ENCODE assay signal across 2 cellular contexts in genomic region chr6:16769986-16770376, GRCh38.
TF ChIP-seq lines count a peak whose summit lies in the region.

No MANE protein-coding gene starts in this region.

TF ChIP-seq in A549, 52 proteins besides CTCF, POLR2A, EP300 and RAD21 (continued from another document):
- TF ChIP-seq, protein P1, sequence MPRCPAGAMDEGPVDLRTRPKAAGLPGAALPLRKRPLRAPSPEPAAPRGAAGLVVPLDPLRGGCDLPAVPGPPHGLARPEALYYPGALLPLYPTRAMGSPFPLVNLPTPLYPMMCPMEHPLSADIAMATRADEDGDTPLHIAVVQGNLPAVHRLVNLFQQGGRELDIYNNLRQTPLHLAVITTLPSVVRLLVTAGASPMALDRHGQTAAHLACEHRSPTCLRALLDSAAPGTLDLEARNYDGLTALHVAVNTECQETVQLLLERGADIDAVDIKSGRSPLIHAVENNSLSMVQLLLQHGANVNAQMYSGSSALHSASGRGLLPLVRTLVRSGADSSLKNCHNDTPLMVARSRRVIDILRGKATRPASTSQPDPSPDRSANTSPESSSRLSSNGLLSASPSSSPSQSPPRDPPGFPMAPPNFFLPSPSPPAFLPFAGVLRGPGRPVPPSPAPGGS (IDR thresholded peaks at IDR 0.05), result no peak
- TF ChIP-seq, protein P2, sequence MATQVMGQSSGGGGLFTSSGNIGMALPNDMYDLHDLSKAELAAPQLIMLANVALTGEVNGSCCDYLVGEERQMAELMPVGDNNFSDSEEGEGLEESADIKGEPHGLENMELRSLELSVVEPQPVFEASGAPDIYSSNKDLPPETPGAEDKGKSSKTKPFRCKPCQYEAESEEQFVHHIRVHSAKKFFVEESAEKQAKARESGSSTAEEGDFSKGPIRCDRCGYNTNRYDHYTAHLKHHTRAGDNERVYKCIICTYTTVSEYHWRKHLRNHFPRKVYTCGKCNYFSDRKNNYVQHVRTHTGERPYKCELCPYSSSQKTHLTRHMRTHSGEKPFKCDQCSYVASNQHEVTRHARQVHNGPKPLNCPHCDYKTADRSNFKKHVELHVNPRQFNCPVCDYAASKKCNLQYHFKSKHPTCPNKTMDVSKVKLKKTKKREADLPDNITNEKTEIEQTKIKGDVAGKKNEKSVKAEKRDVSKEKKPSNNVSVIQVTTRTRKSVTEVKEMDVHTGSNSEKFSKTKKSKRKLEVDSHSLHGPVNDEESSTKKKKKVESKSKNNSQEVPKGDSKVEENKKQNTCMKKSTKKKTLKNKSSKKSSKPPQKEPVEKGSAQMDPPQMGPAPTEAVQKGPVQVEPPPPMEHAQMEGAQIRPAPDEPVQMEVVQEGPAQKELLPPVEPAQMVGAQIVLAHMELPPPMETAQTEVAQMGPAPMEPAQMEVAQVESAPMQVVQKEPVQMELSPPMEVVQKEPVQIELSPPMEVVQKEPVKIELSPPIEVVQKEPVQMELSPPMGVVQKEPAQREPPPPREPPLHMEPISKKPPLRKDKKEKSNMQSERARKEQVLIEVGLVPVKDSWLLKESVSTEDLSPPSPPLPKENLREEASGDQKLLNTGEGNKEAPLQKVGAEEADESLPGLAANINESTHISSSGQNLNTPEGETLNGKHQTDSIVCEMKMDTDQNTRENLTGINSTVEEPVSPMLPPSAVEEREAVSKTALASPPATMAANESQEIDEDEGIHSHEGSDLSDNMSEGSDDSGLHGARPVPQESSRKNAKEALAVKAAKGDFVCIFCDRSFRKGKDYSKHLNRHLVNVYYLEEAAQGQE (IDR thresholded peaks at IDR 0.05), result no peak
- TF ChIP-seq ZSCAN20 (CRISPR knock-in tag; IDR thresholded peaks at IDR 0.05) (no peak), MAZ (IDR thresholded peaks at IDR 0.05; ENCODE audit: borderline replicate concordance, low read depth, low read length) (no peak), HDAC2 (IDR thresholded peaks at IDR 0.05) (no peak), RFX5 (IDR thresholded peaks at IDR 0.05) (no peak)
- TF ChIP-seq, protein P3, sequence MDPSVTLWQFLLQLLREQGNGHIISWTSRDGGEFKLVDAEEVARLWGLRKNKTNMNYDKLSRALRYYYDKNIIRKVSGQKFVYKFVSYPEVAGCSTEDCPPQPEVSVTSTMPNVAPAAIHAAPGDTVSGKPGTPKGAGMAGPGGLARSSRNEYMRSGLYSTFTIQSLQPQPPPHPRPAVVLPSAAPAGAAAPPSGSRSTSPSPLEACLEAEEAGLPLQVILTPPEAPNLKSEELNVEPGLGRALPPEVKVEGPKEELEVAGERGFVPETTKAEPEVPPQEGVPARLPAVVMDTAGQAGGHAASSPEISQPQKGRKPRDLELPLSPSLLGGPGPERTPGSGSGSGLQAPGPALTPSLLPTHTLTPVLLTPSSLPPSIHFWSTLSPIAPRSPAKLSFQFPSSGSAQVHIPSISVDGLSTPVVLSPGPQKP (IDR thresholded peaks at IDR 0.05; ENCODE audit: low read depth, low read length), result no peak
TF ChIP-seq in A549: peak in this region for 0.

TF ChIP-seq in HCT116, 20 proteins besides CTCF, POLR2A, EP300 and RAD21 (continued from another document):
- TF ChIP-seq, protein P2 (IDR thresholded peaks at IDR 0.05; ENCODE audit: low read depth), result no peak
- TF ChIP-seq MAX (IDR thresholded peaks at IDR 0.05), result no peak
- no peak for TF ChIP-seq JUND (IDR thresholded peaks at IDR 0.05)
- no peak for TF ChIP-seq ZBTB33 (IDR thresholded peaks at IDR 0.05; ENCODE audit: extremely low read depth, insufficient replicate concordance, low read length)
- no peak for TF ChIP-seq ZFX (IDR thresholded peaks at IDR 0.05)
